1 cellular context compared by ENCODE assay signal in the genomic region with DNA sequence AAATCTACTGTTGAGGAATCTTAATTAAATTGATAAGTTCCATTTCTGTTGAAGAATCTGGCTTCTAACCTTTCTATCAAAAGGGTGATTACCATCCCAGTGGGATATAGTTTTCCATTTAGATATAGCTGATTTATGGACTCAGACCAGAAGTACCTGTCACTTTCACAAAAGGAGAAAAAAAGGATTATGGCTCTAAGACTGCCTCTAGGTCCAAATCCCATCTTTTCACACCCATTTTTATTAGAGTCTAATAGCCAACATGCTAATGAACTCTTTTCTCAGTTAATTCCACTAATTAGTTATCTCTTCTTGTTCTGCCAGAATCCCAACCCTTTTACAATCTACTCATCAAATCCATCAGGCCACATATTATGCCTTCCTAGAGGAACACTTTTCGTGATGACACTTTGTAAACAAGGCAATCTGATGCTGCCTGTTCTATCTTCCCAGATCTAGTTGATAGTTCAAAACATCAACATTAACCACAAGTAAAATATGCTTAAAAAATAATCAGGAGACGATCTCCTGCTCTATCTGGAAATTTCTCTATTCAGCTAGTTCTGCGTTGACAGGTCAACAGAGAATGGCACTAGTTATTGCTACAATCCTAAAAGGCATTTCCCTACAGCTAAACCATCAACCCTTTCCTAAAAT.
TF ChIP-seq lines count a peak whose summit lies in the region.

No MANE protein-coding gene starts in this region.

TF ChIP-seq in GM12878, 131 proteins besides CTCF, POLR2A, EP300 and RAD21:
- no peak for TF ChIP-seq ZBTB11 (CRISPR knock-in tag; IDR thresholded peaks at IDR 0.05)
- TF ChIP-seq, protein P1, sequence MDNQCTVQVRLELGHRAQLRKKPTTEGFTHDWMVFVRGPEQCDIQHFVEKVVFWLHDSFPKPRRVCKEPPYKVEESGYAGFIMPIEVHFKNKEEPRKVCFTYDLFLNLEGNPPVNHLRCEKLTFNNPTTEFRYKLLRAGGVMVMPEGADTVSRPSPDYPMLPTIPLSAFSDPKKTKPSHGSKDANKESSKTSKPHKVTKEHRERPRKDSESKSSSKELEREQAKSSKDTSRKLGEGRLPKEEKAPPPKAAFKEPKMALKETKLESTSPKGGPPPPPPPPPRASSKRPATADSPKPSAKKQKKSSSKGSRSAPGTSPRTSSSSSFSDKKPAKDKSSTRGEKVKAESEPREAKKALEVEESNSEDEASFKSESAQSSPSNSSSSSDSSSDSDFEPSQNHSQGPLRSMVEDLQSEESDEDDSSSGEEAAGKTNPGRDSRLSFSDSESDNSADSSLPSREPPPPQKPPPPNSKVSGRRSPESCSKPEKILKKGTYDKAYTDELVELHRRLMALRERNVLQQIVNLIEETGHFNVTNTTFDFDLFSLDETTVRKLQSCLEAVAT (IDR thresholded peaks at IDR 0.05) = 0 out of 2 replicates have a peak, but pooled peaks have one; percentile 14
